In the genomic region with DNA sequence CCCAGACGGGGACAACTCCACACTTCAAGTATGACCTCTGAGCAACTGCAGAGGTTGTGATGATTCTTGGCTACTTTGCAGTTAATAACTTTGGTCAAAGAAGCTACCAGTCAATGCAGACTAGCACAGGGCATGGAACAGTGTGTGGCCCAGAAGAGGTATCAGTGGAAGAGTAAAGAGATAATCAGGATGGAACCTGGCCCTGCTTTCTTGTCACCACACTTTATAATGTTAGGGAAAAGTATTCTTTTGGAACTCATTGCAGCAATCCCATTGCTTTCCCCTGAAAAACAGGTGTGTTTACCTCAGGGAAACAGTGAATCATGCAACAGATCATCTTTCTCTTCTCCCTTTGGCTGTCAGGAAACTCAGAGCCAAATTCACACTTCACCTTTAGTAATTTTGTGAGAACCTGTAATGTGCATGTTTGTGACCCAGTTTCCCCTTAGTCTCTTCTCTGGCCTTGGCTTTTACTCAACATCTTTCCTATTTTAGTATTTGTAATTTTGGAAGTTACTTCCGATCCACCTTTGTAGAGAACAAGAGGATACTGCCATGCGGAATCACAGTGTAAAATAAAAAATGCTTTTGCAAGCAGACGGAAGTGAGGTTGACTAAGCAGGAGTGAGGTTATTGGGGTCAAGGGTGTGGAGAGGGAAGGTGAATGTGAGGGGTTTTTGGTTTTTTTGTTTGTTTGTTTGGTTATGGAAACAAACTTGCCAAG, we compare ENCODE assay signal across 1 cellular context.
A peak's percentile ranks its signal among the peaks of the same experiment; 100 is the strongest.
TF ChIP-seq lines count a peak whose summit lies in the region.

No MANE protein-coding gene starts in this region.

TF ChIP-seq in HepG2, 621 proteins besides CTCF, POLR2A, EP300 and RAD21 (continues in another document):
- peak; percentile 1; the same call in 1 of the 2 replicates for TF ChIP-seq TOPORS (CRISPR knock-in tag; IDR thresholded peaks at IDR 0.05)
- TF ChIP-seq CBX2 (IDR thresholded peaks at IDR 0.05; ENCODE audit: low read depth, low read length), result no peak
- TF ChIP-seq CBX2 (CRISPR knock-in tag; IDR thresholded peaks at IDR 0.05; ENCODE audit: low read depth), result 0 out of 2 replicates have a peak, but pooled peaks have one; percentile 46
- TF ChIP-seq, protein P1, sequence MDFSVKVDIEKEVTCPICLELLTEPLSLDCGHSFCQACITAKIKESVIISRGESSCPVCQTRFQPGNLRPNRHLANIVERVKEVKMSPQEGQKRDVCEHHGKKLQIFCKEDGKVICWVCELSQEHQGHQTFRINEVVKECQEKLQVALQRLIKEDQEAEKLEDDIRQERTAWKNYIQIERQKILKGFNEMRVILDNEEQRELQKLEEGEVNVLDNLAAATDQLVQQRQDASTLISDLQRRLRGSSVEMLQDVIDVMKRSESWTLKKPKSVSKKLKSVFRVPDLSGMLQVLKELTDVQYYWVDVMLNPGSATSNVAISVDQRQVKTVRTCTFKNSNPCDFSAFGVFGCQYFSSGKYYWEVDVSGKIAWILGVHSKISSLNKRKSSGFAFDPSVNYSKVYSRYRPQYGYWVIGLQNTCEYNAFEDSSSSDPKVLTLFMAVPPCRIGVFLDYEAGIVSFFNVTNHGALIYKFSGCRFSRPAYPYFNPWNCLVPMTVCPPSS (IDR thresholded peaks at IDR 0.05), result no peak
- no peak for TF ChIP-seq FOXA1 (IDR thresholded peaks at IDR 0.05)
- peak; percentile 14; the same call in 1 of the 2 replicates for TF ChIP-seq FOXA1 (CRISPR knock-in tag; IDR thresholded peaks at IDR 0.05)
- TF ChIP-seq SAP130 (CRISPR knock-in tag; IDR thresholded peaks at IDR 0.05; ENCODE audit: low read depth), result peak; percentile 3; the same call in 1 of the 2 replicates
- TF ChIP-seq ZBTB7A (CRISPR knock-in tag; IDR thresholded peaks at IDR 0.05), result no peak
- TF ChIP-seq NR2F6 (IDR thresholded peaks at IDR 0.05), result peak; percentile 49; the same call in 1 of the 2 replicates
- TF ChIP-seq NR2F6 (CRISPR knock-in tag; IDR thresholded peaks at IDR 0.05), result peak; percentile 56
- peak; percentile 25; the same call in 1 of the 2 replicates for TF ChIP-seq KAT7 (CRISPR knock-in tag; IDR thresholded peaks at IDR 0.05; ENCODE audit: borderline replicate concordance)
- no peak for TF ChIP-seq RELA (CRISPR knock-in tag; IDR thresholded peaks at IDR 0.05)
- no peak for TF ChIP-seq SP4 (CRISPR knock-in tag; IDR thresholded peaks at IDR 0.05)
- TF ChIP-seq RARA (CRISPR knock-in tag; IDR thresholded peaks at IDR 0.05), result peak; percentile 41; the same call in 1 of the 2 replicates
- 0 out of 2 replicates have a peak, but pooled peaks have one; percentile 54 for TF ChIP-seq ZNF468 (CRISPR knock-in tag; IDR thresholded peaks at IDR 0.05)
- 0 out of 2 replicates have a peak, but pooled peaks have one; percentile 15 for TF ChIP-seq FOXA3 (CRISPR knock-in tag; IDR thresholded peaks at IDR 0.05)
- peak; percentile 51; the same call in 1 of the 2 replicates for TF ChIP-seq ZMYM2 (CRISPR knock-in tag; IDR thresholded peaks at IDR 0.05)
- TF ChIP-seq, protein P2, sequence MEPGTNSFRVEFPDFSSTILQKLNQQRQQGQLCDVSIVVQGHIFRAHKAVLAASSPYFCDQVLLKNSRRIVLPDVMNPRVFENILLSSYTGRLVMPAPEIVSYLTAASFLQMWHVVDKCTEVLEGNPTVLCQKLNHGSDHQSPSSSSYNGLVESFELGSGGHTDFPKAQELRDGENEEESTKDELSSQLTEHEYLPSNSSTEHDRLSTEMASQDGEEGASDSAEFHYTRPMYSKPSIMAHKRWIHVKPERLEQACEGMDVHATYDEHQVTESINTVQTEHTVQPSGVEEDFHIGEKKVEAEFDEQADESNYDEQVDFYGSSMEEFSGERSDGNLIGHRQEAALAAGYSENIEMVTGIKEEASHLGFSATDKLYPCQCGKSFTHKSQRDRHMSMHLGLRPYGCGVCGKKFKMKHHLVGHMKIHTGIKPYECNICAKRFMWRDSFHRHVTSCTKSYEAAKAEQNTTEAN (CRISPR knock-in tag; conservative IDR thresholded peaks at IDR 0.05), result no peak
- no peak for TF ChIP-seq SMARCC2 (IDR thresholded peaks at IDR 0.05)
- TF ChIP-seq MED13 (CRISPR knock-in tag; IDR thresholded peaks at IDR 0.05), result no peak
- TF ChIP-seq, protein P3, sequence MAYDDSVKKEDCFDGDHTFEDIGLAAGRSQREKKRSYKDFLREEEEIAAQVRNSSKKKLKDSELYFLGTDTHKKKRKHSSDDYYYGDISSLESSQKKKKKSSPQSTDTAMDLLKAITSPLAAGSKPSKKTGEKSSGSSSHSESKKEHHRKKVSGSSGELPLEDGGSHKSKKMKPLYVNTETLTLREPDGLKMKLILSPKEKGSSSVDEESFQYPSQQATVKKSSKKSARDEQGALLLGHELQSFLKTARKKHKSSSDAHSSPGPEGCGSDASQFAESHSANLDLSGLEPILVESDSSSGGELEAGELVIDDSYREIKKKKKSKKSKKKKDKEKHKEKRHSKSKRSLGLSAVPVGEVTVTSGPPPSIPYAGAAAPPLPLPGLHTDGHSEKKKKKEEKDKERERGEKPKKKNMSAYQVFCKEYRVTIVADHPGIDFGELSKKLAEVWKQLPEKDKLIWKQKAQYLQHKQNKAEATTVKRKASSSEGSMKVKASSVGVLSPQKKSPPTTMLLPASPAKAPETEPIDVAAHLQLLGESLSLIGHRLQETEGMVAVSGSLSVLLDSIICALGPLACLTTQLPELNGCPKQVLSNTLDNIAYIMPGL (CRISPR knock-in tag; IDR thresholded peaks at IDR 0.05; ENCODE audit: borderline replicate concordance in 1 of 2, low read depth in 1 of 2), result 0 out of 4 replicates have a peak, but pooled peaks of 1 of the 2 experiments have one; percentile 11
- TF ChIP-seq RCOR2 (CRISPR knock-in tag; IDR thresholded peaks at IDR 0.05), result peak; percentile 85
- TF ChIP-seq, protein P4, sequence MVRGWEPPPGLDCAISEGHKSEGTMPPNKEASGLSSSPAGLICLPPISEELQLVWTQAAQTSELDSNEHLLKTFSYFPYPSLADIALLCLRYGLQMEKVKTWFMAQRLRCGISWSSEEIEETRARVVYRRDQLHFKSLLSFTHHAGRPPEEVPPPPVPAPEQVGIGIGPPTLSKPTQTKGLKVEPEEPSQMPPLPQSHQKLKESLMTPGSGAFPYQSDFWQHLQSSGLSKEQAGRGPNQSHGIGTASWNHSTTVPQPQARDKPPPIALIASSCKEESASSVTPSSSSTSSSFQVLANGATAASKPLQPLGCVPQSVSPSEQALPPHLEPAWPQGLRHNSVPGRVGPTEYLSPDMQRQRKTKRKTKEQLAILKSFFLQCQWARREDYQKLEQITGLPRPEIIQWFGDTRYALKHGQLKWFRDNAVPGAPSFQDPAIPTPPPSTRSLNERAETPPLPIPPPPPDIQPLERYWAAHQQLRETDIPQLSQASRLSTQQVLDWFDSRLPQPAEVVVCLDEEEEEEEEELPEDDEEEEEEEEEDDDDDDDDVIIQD (CRISPR knock-in tag; IDR thresholded peaks at IDR 0.05; ENCODE audit: low read depth), result 0 out of 2 replicates have a peak, but pooled peaks have one; percentile 4
- TF ChIP-seq SIN3A (IDR thresholded peaks at IDR 0.05; ENCODE audit: borderline replicate concordance, low read depth, low read length), result 0 out of 2 replicates have a peak, but pooled peaks have one; percentile 20
- TF ChIP-seq ZNF749 (CRISPR knock-in tag; IDR thresholded peaks at IDR 0.05; ENCODE audit: borderline replicate concordance), result peak; percentile 54; the same call in 1 of the 2 replicates
- peak; percentile 31; the same call in 1 of the 2 replicates for TF ChIP-seq SOX5 (CRISPR knock-in tag; IDR thresholded peaks at IDR 0.05; ENCODE audit: borderline replicate concordance)
- 0 out of 2 replicates have a peak, but pooled peaks have one; percentile 47 for TF ChIP-seq ZNF775 (CRISPR knock-in tag; IDR thresholded peaks at IDR 0.05; ENCODE audit: borderline replicate concordance)
- TF ChIP-seq FOSL2 (CRISPR knock-in tag; IDR thresholded peaks at IDR 0.05), result peak; percentile 61
- TF ChIP-seq CEBPG (CRISPR knock-in tag; IDR thresholded peaks at IDR 0.05), result 0 out of 2 replicates have a peak, but pooled peaks have one; percentile 18
- 0 out of 2 replicates have a peak, but pooled peaks have one; percentile 36 for TF ChIP-seq ZNF264 (CRISPR knock-in tag; IDR thresholded peaks at IDR 0.05)
- no peak for TF ChIP-seq HOXD1 (CRISPR knock-in tag; IDR thresholded peaks at IDR 0.05)
- TF ChIP-seq CREB1 (IDR thresholded peaks at IDR 0.05), result no peak
- peak; percentile 50; the same call in 1 of the 2 replicates for TF ChIP-seq CREB1 (CRISPR knock-in tag; IDR thresholded peaks at IDR 0.05)
- peak; percentile 24 for TF ChIP-seq HNRNPK (IDR thresholded peaks at IDR 0.05; ENCODE audit: low read depth, low read length, poor library complexity, severe bottlenecking)
- TF ChIP-seq NFIC (IDR thresholded peaks at IDR 0.05; ENCODE audit: low read length), result 0 out of 2 replicates have a peak, but pooled peaks have one; percentile 28
- no peak for TF ChIP-seq ZNF549 (CRISPR knock-in tag; IDR thresholded peaks at IDR 0.05)
- TF ChIP-seq HDAC2 (CRISPR knock-in tag; IDR thresholded peaks at IDR 0.05), result peak; percentile 50; the same call in 1 of the 2 replicates
- TF ChIP-seq SP1 (IDR thresholded peaks at IDR 0.05), result no peak
- TF ChIP-seq SP1 (CRISPR knock-in tag; IDR thresholded peaks at IDR 0.05), result 0 out of 2 replicates have a peak, but pooled peaks have one; percentile 15
- no peak for TF ChIP-seq ZNF792 (CRISPR knock-in tag; IDR thresholded peaks at IDR 0.05)
- TF ChIP-seq, protein P5, sequence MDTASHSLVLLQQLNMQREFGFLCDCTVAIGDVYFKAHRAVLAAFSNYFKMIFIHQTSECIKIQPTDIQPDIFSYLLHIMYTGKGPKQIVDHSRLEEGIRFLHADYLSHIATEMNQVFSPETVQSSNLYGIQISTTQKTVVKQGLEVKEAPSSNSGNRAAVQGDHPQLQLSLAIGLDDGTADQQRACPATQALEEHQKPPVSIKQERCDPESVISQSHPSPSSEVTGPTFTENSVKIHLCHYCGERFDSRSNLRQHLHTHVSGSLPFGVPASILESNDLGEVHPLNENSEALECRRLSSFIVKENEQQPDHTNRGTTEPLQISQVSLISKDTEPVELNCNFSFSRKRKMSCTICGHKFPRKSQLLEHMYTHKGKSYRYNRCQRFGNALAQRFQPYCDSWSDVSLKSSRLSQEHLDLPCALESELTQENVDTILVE (CRISPR knock-in tag; IDR thresholded peaks at IDR 0.05), result 0 out of 2 replicates have a peak, but pooled peaks have one; percentile 5
- TF ChIP-seq, protein P6, sequence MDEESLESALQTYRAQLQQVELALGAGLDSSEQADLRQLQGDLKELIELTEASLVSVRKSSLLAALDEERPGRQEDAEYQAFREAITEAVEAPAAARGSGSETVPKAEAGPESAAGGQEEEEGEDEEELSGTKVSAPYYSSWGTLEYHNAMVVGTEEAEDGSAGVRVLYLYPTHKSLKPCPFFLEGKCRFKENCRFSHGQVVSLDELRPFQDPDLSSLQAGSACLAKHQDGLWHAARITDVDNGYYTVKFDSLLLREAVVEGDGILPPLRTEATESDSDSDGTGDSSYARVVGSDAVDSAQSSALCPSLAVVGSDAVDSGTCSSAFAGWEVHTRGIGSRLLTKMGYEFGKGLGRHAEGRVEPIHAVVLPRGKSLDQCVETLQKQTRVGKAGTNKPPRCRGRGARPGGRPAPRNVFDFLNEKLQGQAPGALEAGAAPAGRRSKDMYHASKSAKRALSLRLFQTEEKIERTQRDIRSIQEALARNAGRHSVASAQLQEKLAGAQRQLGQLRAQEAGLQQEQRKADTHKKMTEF (CRISPR knock-in tag; IDR thresholded peaks at IDR 0.05), result 0 out of 2 replicates have a peak, but pooled peaks have one; percentile 14
- TF ChIP-seq, protein P7, sequence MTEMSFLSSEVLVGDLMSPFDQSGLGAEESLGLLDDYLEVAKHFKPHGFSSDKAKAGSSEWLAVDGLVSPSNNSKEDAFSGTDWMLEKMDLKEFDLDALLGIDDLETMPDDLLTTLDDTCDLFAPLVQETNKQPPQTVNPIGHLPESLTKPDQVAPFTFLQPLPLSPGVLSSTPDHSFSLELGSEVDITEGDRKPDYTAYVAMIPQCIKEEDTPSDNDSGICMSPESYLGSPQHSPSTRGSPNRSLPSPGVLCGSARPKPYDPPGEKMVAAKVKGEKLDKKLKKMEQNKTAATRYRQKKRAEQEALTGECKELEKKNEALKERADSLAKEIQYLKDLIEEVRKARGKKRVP (CRISPR knock-in tag; IDR thresholded peaks at IDR 0.05), result 0 out of 4 replicates have a peak, but pooled peaks of 1 of the 2 experiments have one; percentile 49
- 0 out of 2 replicates have a peak, but pooled peaks have one; percentile 10 for TF ChIP-seq ZNF605 (CRISPR knock-in tag; IDR thresholded peaks at IDR 0.05)
- peak; percentile 90 for TF ChIP-seq ZMYM3 (CRISPR knock-in tag; IDR thresholded peaks at IDR 0.05)
- TF ChIP-seq ZNF430 (CRISPR knock-in tag; IDR thresholded peaks at IDR 0.05), result peak; percentile 15; the same call in 1 of the 2 replicates
- TF ChIP-seq ELF4 (CRISPR knock-in tag; IDR thresholded peaks at IDR 0.05; ENCODE audit: borderline replicate concordance), result peak; percentile 52; the same call in 1 of the 2 replicates
- TF ChIP-seq FOXP1 (IDR thresholded peaks at IDR 0.05), result no peak
- TF ChIP-seq FOXP1 (CRISPR knock-in tag; IDR thresholded peaks at IDR 0.05), result peak; percentile 45; the same call in 1 of the 2 replicates
- 0 out of 2 replicates have a peak, but pooled peaks have one; percentile 34 for TF ChIP-seq TGIF2 (CRISPR knock-in tag; IDR thresholded peaks at IDR 0.05)
- TF ChIP-seq GATAD2A (CRISPR knock-in tag; IDR thresholded peaks at IDR 0.05), result peak; percentile 34; the same call in 1 of the 2 replicates
- TF ChIP-seq ZNF337 (CRISPR knock-in tag; IDR thresholded peaks at IDR 0.05; ENCODE audit: borderline replicate concordance, low read depth), result no peak
- TF ChIP-seq ZSCAN25 (CRISPR knock-in tag; IDR thresholded peaks at IDR 0.05), result peak; percentile 37; the same call in 1 of the 2 replicates
- TF ChIP-seq ZNF577 (CRISPR knock-in tag; IDR thresholded peaks at IDR 0.05; ENCODE audit: borderline replicate concordance, low read depth), result no peak
- TF ChIP-seq, protein P8, sequence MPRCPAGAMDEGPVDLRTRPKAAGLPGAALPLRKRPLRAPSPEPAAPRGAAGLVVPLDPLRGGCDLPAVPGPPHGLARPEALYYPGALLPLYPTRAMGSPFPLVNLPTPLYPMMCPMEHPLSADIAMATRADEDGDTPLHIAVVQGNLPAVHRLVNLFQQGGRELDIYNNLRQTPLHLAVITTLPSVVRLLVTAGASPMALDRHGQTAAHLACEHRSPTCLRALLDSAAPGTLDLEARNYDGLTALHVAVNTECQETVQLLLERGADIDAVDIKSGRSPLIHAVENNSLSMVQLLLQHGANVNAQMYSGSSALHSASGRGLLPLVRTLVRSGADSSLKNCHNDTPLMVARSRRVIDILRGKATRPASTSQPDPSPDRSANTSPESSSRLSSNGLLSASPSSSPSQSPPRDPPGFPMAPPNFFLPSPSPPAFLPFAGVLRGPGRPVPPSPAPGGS (CRISPR knock-in tag; IDR thresholded peaks at IDR 0.05), result 0 out of 2 replicates have a peak, but pooled peaks have one; percentile 24
- TF ChIP-seq, protein P9, sequence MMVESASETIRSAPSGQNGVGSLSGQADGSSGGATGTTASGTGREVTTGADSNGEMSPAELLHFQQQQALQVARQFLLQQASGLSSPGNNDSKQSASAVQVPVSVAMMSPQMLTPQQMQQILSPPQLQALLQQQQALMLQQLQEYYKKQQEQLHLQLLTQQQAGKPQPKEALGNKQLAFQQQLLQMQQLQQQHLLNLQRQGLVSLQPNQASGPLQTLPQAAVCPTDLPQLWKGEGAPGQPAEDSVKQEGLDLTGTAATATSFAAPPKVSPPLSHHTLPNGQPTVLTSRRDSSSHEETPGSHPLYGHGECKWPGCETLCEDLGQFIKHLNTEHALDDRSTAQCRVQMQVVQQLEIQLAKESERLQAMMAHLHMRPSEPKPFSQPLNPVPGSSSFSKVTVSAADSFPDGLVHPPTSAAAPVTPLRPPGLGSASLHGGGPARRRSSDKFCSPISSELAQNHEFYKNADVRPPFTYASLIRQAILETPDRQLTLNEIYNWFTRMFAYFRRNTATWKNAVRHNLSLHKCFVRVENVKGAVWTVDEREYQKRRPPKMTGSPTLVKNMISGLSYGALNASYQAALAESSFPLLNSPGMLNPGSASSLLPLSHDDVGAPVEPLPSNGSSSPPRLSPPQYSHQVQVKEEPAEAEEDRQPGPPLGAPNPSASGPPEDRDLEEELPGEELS (CRISPR knock-in tag; IDR thresholded peaks at IDR 0.05), result peak; percentile 54
